In the genomic region with DNA sequence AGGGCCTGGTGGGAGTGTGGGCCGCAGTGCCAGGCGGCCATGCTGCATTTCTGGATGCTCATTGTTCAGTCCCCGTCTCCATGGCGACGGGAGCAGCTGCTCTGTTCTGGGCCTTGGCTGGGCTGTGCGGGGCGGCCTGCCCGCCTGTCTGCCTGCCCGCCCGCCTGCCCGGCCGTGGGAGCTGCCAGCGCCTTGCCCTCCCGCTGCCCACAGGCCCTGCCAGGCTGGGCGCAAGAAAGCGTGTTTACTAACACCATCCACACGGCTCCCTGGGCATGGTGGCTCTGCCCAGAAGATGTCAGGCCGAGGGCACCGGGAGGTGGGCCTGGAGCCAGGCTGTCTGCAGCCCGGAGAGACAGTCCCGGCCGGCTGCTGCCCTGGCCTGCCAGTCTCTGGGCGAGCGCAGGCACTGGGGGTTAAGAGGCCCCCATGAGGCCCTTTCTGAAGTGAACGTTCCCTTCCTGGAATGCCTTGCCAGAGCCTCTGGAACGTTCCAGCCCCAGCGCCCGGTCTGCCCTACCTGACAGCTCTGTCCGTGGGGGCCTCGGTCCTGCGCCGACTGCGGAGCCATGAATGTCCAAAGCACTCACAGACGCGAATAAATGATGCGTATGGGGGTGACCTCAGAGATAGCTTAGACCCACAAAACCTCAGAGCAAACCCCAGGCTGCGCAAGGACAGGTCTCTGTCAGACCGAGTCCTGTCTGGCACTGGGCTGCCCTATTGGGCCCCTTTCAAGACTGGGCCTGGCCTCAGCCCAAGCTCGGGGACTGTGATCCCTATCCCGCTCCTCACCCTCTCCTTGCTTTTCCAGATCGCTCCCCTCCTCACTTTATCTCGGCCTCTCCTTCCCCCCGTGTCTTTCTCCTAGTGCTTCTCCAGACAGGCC, we compare ENCODE assay signal across 1 cellular context.
A peak's percentile ranks its signal among the peaks of the same experiment; 100 is the strongest.
TF ChIP-seq lines count a peak whose summit lies in the region.

No MANE protein-coding gene starts in this region.

TF ChIP-seq in SK-N-SH, 30 proteins besides CTCF, POLR2A, EP300 and RAD21 (continued from another document):
- TF ChIP-seq, protein P1, sequence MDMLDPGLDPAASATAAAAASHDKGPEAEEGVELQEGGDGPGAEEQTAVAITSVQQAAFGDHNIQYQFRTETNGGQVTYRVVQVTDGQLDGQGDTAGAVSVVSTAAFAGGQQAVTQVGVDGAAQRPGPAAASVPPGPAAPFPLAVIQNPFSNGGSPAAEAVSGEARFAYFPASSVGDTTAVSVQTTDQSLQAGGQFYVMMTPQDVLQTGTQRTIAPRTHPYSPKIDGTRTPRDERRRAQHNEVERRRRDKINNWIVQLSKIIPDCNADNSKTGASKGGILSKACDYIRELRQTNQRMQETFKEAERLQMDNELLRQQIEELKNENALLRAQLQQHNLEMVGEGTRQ (IDR thresholded peaks at IDR 0.05; ENCODE audit: borderline replicate concordance, low read depth, low read length) = no peak
- TF ChIP-seq, protein P2, sequence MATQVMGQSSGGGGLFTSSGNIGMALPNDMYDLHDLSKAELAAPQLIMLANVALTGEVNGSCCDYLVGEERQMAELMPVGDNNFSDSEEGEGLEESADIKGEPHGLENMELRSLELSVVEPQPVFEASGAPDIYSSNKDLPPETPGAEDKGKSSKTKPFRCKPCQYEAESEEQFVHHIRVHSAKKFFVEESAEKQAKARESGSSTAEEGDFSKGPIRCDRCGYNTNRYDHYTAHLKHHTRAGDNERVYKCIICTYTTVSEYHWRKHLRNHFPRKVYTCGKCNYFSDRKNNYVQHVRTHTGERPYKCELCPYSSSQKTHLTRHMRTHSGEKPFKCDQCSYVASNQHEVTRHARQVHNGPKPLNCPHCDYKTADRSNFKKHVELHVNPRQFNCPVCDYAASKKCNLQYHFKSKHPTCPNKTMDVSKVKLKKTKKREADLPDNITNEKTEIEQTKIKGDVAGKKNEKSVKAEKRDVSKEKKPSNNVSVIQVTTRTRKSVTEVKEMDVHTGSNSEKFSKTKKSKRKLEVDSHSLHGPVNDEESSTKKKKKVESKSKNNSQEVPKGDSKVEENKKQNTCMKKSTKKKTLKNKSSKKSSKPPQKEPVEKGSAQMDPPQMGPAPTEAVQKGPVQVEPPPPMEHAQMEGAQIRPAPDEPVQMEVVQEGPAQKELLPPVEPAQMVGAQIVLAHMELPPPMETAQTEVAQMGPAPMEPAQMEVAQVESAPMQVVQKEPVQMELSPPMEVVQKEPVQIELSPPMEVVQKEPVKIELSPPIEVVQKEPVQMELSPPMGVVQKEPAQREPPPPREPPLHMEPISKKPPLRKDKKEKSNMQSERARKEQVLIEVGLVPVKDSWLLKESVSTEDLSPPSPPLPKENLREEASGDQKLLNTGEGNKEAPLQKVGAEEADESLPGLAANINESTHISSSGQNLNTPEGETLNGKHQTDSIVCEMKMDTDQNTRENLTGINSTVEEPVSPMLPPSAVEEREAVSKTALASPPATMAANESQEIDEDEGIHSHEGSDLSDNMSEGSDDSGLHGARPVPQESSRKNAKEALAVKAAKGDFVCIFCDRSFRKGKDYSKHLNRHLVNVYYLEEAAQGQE (IDR thresholded peaks at IDR 0.05; ENCODE audit: low read depth, low read length) = no peak
- TF ChIP-seq MXI1 (IDR thresholded peaks at IDR 0.05; ENCODE audit: low read depth, low read length) (peak; percentile 54; the same call in 1 of the 2 replicates), GATA2 (CRISPR knock-in tag; IDR thresholded peaks at IDR 0.05) (peak; percentile 40; the same call in 1 of the 2 replicates)
